Comparison of ENCODE assay signal across 1 cellular context in genomic region chr9:37209431-37210386, GRCh38.
TF ChIP-seq lines count a peak whose summit lies in the region.

No MANE protein-coding gene starts in this region.

TF ChIP-seq in WTC11, 78 proteins besides CTCF, POLR2A, EP300 and RAD21 (continued from another document):
- no peak for TF ChIP-seq STAT6 (CRISPR knock-in tag; conservative IDR thresholded peaks at IDR 0.05; ENCODE audit: low read depth)
- no peak for TF ChIP-seq CBFB (CRISPR knock-in tag; IDR thresholded peaks at IDR 0.05; ENCODE audit: low read depth)
- no peak for TF ChIP-seq MLX (CRISPR knock-in tag; IDR thresholded peaks at IDR 0.05)
- TF ChIP-seq ERG (CRISPR knock-in tag; IDR thresholded peaks at IDR 0.05), result no peak
- TF ChIP-seq SP1 (CRISPR knock-in tag; conservative IDR thresholded peaks at IDR 0.05), result no peak
- no peak for TF ChIP-seq AFF4 (CRISPR knock-in tag; IDR thresholded peaks at IDR 0.05; ENCODE audit: borderline replicate concordance)
- no peak for TF ChIP-seq MXD4 (CRISPR knock-in tag; IDR thresholded peaks at IDR 0.05; ENCODE audit: borderline replicate concordance)
- no peak for TF ChIP-seq ZNF232 (CRISPR knock-in tag; IDR thresholded peaks at IDR 0.05)
TF ChIP-seq in WTC11: peak in this region for 0.
